Comparison of ENCODE assay signal across 11 cellular contexts in the genomic region with DNA sequence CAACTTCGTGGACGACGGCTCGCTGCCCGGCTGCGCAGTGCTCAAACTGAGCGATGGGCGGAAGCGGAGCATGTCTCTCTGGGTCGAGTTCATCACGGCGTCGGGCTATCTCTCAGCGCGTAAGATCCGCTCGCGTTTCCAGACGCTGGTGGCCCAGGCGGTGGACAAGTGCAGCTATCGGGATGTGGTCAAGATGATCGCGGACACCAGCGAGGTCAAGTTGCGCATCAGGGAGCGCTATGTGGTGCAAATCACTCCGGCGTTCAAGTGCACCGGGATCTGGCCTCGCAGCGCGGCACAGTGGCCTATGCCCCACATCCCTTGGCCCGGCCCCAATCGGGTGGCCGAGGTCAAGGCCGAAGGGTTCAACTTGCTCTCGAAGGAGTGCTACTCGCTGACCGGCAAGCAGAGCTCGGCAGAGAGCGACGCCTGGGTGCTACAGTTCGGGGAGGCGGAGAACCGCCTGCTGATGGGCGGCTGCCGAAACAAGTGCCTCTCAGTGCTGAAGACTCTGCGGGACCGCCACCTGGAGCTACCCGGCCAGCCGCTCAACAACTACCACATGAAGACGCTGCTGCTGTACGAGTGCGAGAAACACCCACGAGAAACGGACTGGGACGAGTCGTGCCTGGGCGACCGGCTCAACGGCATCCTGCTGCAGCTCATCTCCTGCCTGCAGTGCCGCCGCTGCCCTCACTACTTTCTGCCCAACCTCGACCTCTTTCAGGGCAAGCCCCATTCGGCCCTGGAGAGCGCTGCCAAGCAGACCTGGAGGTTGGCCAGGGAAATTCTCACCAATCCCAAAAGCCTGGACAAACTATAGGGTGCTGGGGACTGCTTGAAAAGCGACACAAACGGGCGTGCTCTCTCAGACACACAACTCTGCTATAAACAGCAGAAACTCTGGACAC. TPM values are rescaled to one million over a fixed set of nuclear protein-coding genes. Genes with fewer than 3 reads are reported as not detected.
DNase-seq lines count a peak whose midpoint lies in the region; ATAC-seq and TF ChIP-seq lines count a peak whose summit lies in the region.
"Had no signal": no experiment of that assay in that cellular context is flagged by ENCODE, and none has a peak within 500 bp of the region (broad histone marks: within the 10 kb centered on the region; RNA-seq: fewer than 3 reads in every experiment).

No MANE protein-coding gene starts in this region.

- peaks cover 83% of the 10 kb centered on the region for H3K36me3 Mint-ChIP-seq in stimulated activated memory B cell treated with anti-CD40 and anti-IgM and Interleukin-4, amounts not matched to agents 10 μg/mL and 1 μg/mL and 100 μg/mL, for 72 hours

- no peaks in the 10 kb centered on the region for H3K27me3 Mint-ChIP-seq in stimulated activated memory B cell treated with anti-CD40 and anti-IgM and Interleukin-4, amounts not matched to agents 10 μg/mL and 1 μg/mL and 100 μg/mL, for 72 hours
- H3K27me3 Mint-ChIP-seq: central memory CD8-positive, alpha-beta T cell had no signal

- H3K27ac Mint-ChIP-seq in stimulated activated memory B cell treated with anti-CD40 and anti-IgM and Interleukin-4, amounts not matched to agents 10 μg/mL and 1 μg/mL and 100 μg/mL, for 72 hours: no peak overlapping the region

- H3K4me1 ChIP-seq in ovary (ENCODE audit: insufficient read depth): peaks cover 3% of the 10 kb centered on the region

- no peaks in the 10 kb centered on the region for H3K9me3 ChIP-seq in ovary

- H3K27me3 ChIP-seq in ovary: no peaks in the 10 kb centered on the region

- H3K4me3 ChIP-seq in astrocyte of the cerebellum (ENCODE audit: low read depth, low read length): peak overlapping the region; percentile 67
- peak overlapping the region; percentile 27 for H3K4me3 ChIP-seq in ovary

- ATAC-seq in HG03521 (IDR thresholded peaks at IDR 0.05; ENCODE audit: unreplicated experiment) (no peak), GM21381 (IDR thresholded peaks at IDR 0.05; ENCODE audit: unreplicated experiment) (no peak)
- no peak for ATAC-seq in stimulated activated memory B cell treated with anti-CD40 and anti-IgM and Interleukin-4, amounts not matched to agents 10 μg/mL and 1 μg/mL and 100 μg/mL, for 72 hours
- ATAC-seq: HCT116 had no signal

- DNase-seq in D341Med (ENCODE audit: low spot score): peak; percentile 39
- no peak for DNase-seq in astrocyte of the cerebellum (ENCODE audit: low read depth)
- peak; percentile 20 for DNase-seq in hepatic stellate cell (ENCODE audit: low spot score)
- peak in 2 of 5 donors; percentile 11 to 34 for DNase-seq in ovary
- DNase-seq in activated CD4-positive, alpha-beta T cell treated with anti-CD3 and anti-CD28 coated beads for 1 hour: no peak

- no peak overlapping the region for H3K27ac ChIP-seq in ovary
- H3K27ac ChIP-seq: C4-2B had no signal

- TF ChIP-seq CTCF in astrocyte of the cerebellum (IDR thresholded peaks at IDR 0.05; ENCODE audit: low read depth, low read length, missing control alignments) (no peak), ovary (IDR thresholded peaks at IDR 0.05) (no peak)

- 48 to 63% (median 60%) methylated on average over 69 of the region's 69 CpGs for WGBS in ovary, 3 donors

- TF ChIP-seq POLR2A in ovary (IDR thresholded peaks at IDR 0.05): no peak

- peaks cover 4% of the 10 kb centered on the region for H3K9me3 Mint-ChIP-seq in stimulated activated memory B cell treated with anti-CD40 and anti-IgM and Interleukin-4, amounts not matched to agents 10 μg/mL and 1 μg/mL and 100 μg/mL, for 72 hours
- H3K9me3 Mint-ChIP-seq: central memory CD8-positive, alpha-beta T cell had no signal

- no peaks in the 10 kb centered on the region for H3K4me1 Mint-ChIP-seq in stimulated activated memory B cell treated with anti-CD40 and anti-IgM and Interleukin-4, amounts not matched to agents 10 μg/mL and 1 μg/mL and 100 μg/mL, for 72 hours

- no peak overlapping the region for H3K4me3 Mint-ChIP-seq in stimulated activated memory B cell treated with anti-CD40 and anti-IgM and Interleukin-4, amounts not matched to agents 10 μg/mL and 1 μg/mL and 100 μg/mL, for 72 hours
- H3K4me3 Mint-ChIP-seq: central memory CD8-positive, alpha-beta T cell had no signal

- intact Hi-C loops in ovary (cut with DNase I): no loop called here

- TF ChIP-seq EP300 in ovary (IDR thresholded peaks at IDR 0.05): no peak

- in situ Hi-C loops in astrocyte of the cerebellum (cut with HindIII; ENCODE audit: low sequenced_read_pairs): loop anchor here (25.0 kb wide), 1 partner anchor 296 kb away; no protein-coding TSS in a partner anchor

- no peaks in the 10 kb centered on the region for H3K36me3 ChIP-seq in ovary

RNA-seq across cellular contexts. Expression of gene MAB21L2, which starts 1.6 kb away (rescaled TPM):
- total RNA-seq in ovary: not detected
- polyA plus RNA-seq in ovary: under 1 TPM in 1 of 2 donors, not detected in 1; 0.10 TPM

Comparison
In these comparisons a context has a peak if more than half of its experiments do, and no peak if none do; other contexts are left out.
1. DNase-seq: peak in D341Med (single experiment) and hepatic stellate cell (single experiment); none in astrocyte of the cerebellum (single experiment) and activated CD4-positive, alpha-beta T cell treated with anti-CD3 and anti-CD28 coated beads for 1 hour (single experiment).